8 cellular contexts compared by ENCODE assay signal in the genomic region with DNA sequence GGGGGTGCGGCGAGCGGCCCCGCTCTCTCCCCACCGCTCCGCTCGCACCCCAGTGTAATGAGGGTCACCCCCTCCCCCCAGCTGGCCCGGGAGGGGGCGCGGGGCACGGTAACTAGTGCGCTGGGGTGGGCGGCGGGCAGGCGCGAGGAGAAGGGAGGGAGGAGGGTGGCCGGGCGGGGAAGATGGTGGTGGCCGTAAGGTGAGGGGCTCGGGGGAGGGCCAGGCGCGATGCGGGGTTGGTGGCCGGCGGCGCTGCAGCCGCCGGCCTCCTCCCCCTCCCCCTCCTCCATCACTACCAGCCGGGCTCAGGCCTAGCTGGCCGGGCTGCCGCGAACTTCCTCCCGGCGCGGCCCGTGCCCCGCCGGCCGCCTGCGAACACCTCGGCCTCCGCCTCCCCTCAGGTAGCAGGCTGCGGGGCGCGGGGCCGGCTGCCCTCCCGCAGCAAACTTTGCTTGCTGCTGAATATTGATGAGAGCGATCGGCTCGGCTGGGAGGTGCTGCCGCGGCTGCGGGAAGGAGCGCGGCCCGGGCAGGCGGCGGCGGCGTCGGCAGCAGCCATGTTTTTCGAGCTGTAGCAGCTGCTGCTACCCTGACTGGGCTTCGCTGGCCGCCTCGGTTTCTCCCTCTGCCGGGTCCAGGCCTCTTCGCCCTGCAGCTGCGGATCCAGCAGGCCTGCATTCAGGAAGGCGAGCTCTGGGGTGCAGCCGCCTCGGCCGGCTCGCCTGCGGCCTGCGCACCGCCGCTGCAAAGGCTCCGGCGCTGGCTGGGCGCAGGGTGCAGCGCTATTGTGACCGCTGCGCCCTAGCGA. TPM values are rescaled to one million over a fixed set of nuclear protein-coding genes. Genes with fewer than 3 reads are reported as not detected.
A peak's percentile ranks its signal among the peaks of the same experiment; 100 is the strongest.
DNase-seq lines count a peak whose midpoint lies in the region; ATAC-seq lines count a peak whose summit lies in the region.

No MANE protein-coding gene starts in this region.

- H3K36me3 ChIP-seq in ectodermal cell (ENCODE audit: control insufficient read depth, insufficient read depth, low read length), result peaks cover 16% of the 10 kb centered on the region

- H3K4me3 Mint-ChIP-seq in activated CD4-positive, alpha-beta T cell treated with anti-CD3 and anti-CD28 coated beads, Interleukin-2, amount 10 ng/mL, durations not matched to agents 24 days and 14 days, result peak overlapping the region; percentile 95
- peak overlapping the region; percentile 88 for H3K4me3 Mint-ChIP-seq in memory B cell

- H3K36me3 Mint-ChIP-seq in activated CD4-positive, alpha-beta T cell treated with anti-CD3 and anti-CD28 coated beads, Interleukin-2, amount 10 ng/mL, durations not matched to agents 24 days and 14 days (ENCODE audit: low read depth), result peaks cover 32% of the 10 kb centered on the region
- peaks cover 9% of the 10 kb centered on the region for H3K36me3 Mint-ChIP-seq in memory B cell

- no peaks in the 10 kb centered on the region for H3K27me3 Mint-ChIP-seq in activated CD4-positive, alpha-beta T cell treated with anti-CD3 and anti-CD28 coated beads, Interleukin-2, amount 10 ng/mL, durations not matched to agents 24 days and 14 days
- H3K27me3 Mint-ChIP-seq in memory B cell, result no peaks in the 10 kb centered on the region

- WGBS in ectodermal cell, 2 experiments, result 0 to 1% methylated on average over 83 to 84 of the region's 84 CpGs

- peak overlapping the region; percentile 92 for H3K27ac Mint-ChIP-seq in activated CD4-positive, alpha-beta T cell treated with anti-CD3 and anti-CD28 coated beads, Interleukin-2, amount 10 ng/mL, durations not matched to agents 24 days and 14 days
- H3K27ac Mint-ChIP-seq in memory B cell, result peak overlapping the region; percentile 91

- H3K4me1 ChIP-seq in ectodermal cell (ENCODE audit: control insufficient read depth, insufficient read depth, low read length), result peaks cover 23% of the 10 kb centered on the region

- H3K27ac ChIP-seq in ectodermal cell (ENCODE audit: insufficient read depth, low read depth, low read length, poor library complexity, severe bottlenecking), result peak overlapping the region; percentile 93

- intact Hi-C loops in activated CD4-positive, alpha-beta T cell treated with anti-CD3 and anti-CD28 coated beads, Interleukin-2, amount 10 ng/mL, durations not matched to agents 24 days and 14 days (cut with micrococcal nuclease), result loop anchor here (1.0 to 5.0 kb wide), 5 partner anchors 20 to 597 kb away; partner anchors contain the start of genes DDX41, PDLIM7, PRELID1 and RAB24

- no peaks in the 10 kb centered on the region for H3K27me3 ChIP-seq in ectodermal cell (ENCODE audit: control insufficient read depth, insufficient read depth, low read length, poor library complexity, severe bottlenecking)

- ATAC-seq in GM21825 (IDR thresholded peaks at IDR 0.05; ENCODE audit: unreplicated experiment), result peak; percentile 26
- peak; percentile 11 for ATAC-seq in memory B cell (ENCODE audit: low read depth)

- H3K9me3 ChIP-seq in ectodermal cell (ENCODE audit: control insufficient read depth, low read length), result no peaks in the 10 kb centered on the region

- DNase-seq in GM03348 (ENCODE audit: low spot score), result peak; percentile 82
- DNase-seq in LHCN-M2 (ENCODE audit: low read depth), result peak; percentile 54
- peak; percentile 84 for DNase-seq in activated CD4-positive, alpha-beta T cell treated with anti-CD3 and anti-CD28 coated beads, Interleukin-2, amount 10 ng/mL, durations not matched to agents 24 days and 14 days
- peak; percentile 38 to 69 for DNase-seq in memory B cell (ENCODE audit: low spot score in 2 of 2)
- peak; percentile 59 for DNase-seq in stimulated activated CD8-positive, alpha-beta memory T cell treated with anti-CD3 and anti-CD28 coated beads, Interleukin-4, amount 100 ng/mL, for 48 hours
- DNase-seq in mucosa of gallbladder (ENCODE audit: low spot score), result no peak

- peak overlapping the region; percentile 80 for H3K4me3 ChIP-seq in ectodermal cell (ENCODE audit: insufficient read depth, low read depth, low read length)

- no peaks in the 10 kb centered on the region for H3K9me3 Mint-ChIP-seq in activated CD4-positive, alpha-beta T cell treated with anti-CD3 and anti-CD28 coated beads, Interleukin-2, amount 10 ng/mL, durations not matched to agents 24 days and 14 days
- H3K9me3 Mint-ChIP-seq in memory B cell, result no peaks in the 10 kb centered on the region

- peaks cover 38% of the 10 kb centered on the region for H3K4me1 Mint-ChIP-seq in activated CD4-positive, alpha-beta T cell treated with anti-CD3 and anti-CD28 coated beads, Interleukin-2, amount 10 ng/mL, durations not matched to agents 24 days and 14 days
- peaks cover 20% of the 10 kb centered on the region for H3K4me1 Mint-ChIP-seq in memory B cell

RNA-seq across cellular contexts. Expression of gene NSD1, which starts 0.5 kb away (rescaled TPM):
- total RNA-seq in LHCN-M2 (2014; rRNA removed) (27.0 and 27.9 TPM in 2 replicates), mucosa of gallbladder (82.1 TPM)
- polyA plus RNA-seq in LHCN-M2 (2012), result 12.2 TPM
- 103 and 108 TPM in 2 replicates for total RNA-seq in activated CD4-positive, alpha-beta T cell treated with anti-CD3 and anti-CD28 coated beads, Interleukin-2, amount 10 ng/mL, durations not matched to agents 24 days and 14 days
- polyA plus RNA-seq in ectodermal cell (2013, experiment 1 of 4), result 61.9 TPM
- 77.6 TPM for polyA plus RNA-seq in ectodermal cell (2013, experiment 2 of 4)
- polyA plus RNA-seq in ectodermal cell (2013, experiment 3 of 4), result 39.2 TPM
- polyA plus RNA-seq in ectodermal cell (2013, experiment 4 of 4), result 50.7 TPM

RNA-seq across cellular contexts. Expression of gene FGFR4, which starts 47.3 kb away (rescaled TPM):
- 29.3 and 56.0 TPM in 2 replicates for total RNA-seq in LHCN-M2 (2014; rRNA removed)
- 9.0 TPM for polyA plus RNA-seq in LHCN-M2 (2012)
- total RNA-seq in activated CD4-positive, alpha-beta T cell treated with anti-CD3 and anti-CD28 coated beads, Interleukin-2, amount 10 ng/mL, durations not matched to agents 24 days and 14 days, result 1.6 and 2.4 TPM in 2 replicates
- 22.9 TPM for polyA plus RNA-seq in ectodermal cell (2013, experiment 1 of 4)
- 25.1 TPM for polyA plus RNA-seq in ectodermal cell (2013, experiment 2 of 4)
- 17.0 TPM for polyA plus RNA-seq in ectodermal cell (2013, experiment 3 of 4)
- 17.8 TPM for polyA plus RNA-seq in ectodermal cell (2013, experiment 4 of 4)
- 233 TPM for total RNA-seq in mucosa of gallbladder
